ENCODE assay signal across 1 cellular context in genomic region chr19:16193466-16193865, GRCh38.
TF ChIP-seq lines count a peak whose summit lies in the region.

No MANE protein-coding gene starts in this region.

TF ChIP-seq in GM23338, 12 proteins besides CTCF, POLR2A, EP300 and RAD21:
- TF ChIP-seq ZNF462 (CRISPR knock-in tag; IDR thresholded peaks at IDR 0.05) = no peak
- TF ChIP-seq JUNB (IDR thresholded peaks at IDR 0.05; ENCODE audit: unreplicated experiment) = no peak
- TF ChIP-seq EZH2phosphoT487 (IDR thresholded peaks at IDR 0.05; ENCODE audit: unreplicated experiment) = no peak
- TF ChIP-seq ZNF331 (CRISPR knock-in tag; IDR thresholded peaks at IDR 0.05; ENCODE audit: low read depth) = no peak
- TF ChIP-seq ZNF114 (CRISPR knock-in tag; IDR thresholded peaks at IDR 0.05) = no peak
- no peak for TF ChIP-seq NANOG (IDR thresholded peaks at IDR 0.05; ENCODE audit: borderline replicate concordance)
- TF ChIP-seq POLR2AphosphoS5 (IDR thresholded peaks at IDR 0.05; ENCODE audit: low read depth) = no peak
- no peak for TF ChIP-seq CREB1 (CRISPR knock-in tag; IDR thresholded peaks at IDR 0.05; ENCODE audit: low read depth)
- TF ChIP-seq EZH2 (IDR thresholded peaks at IDR 0.05; ENCODE audit: low read depth, unreplicated experiment) = no peak
- no peak for TF ChIP-seq ETS1 (IDR thresholded peaks at IDR 0.05)
- no peak for TF ChIP-seq REST (IDR thresholded peaks at IDR 0.05; ENCODE audit: unreplicated experiment)
- no peak for TF ChIP-seq STAT1 (IDR thresholded peaks at IDR 0.05; ENCODE audit: unreplicated experiment)
